ENCODE assay signal across 3 cellular contexts in the genomic region with DNA sequence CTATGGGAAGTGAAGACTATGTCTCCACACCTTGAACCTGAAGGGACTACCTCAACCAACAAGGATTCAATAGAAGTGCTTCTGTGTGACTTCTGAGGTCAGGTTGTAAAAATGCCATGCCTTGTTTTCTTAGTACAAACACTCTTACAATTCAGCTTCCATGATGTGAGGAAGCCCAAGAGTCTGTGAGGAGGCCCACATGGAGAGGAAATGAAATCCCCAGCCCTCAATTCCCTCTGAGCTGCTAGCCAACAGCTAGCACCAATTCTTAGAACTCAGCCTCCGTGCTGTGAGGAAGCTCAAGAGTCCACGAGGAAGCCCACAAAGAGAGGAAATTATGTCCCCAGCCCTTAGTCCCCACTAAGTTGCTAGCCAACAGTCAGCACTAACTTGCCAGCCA.
TF ChIP-seq lines count a peak whose summit lies in the region.

No MANE protein-coding gene starts in this region.

TF ChIP-seq in HCT116, 20 proteins besides CTCF, POLR2A, EP300 and RAD21:
- TF ChIP-seq CBX3 (IDR thresholded peaks at IDR 0.05; ENCODE audit: low read depth) (peak; percentile 42; the same call in 1 of the 2 replicates), SP1 (IDR thresholded peaks at IDR 0.05; ENCODE audit: low read depth) (no peak), ZNF274 (IDR thresholded peaks at IDR 0.05; ENCODE audit: low read depth, low read length) (no peak), YY1 (IDR thresholded peaks at IDR 0.05; ENCODE audit: extremely low read depth, insufficient replicate concordance, low read depth, low read length) (peak; percentile 86), FOSL1 (IDR thresholded peaks at IDR 0.05; ENCODE audit: low read depth) (no peak)
TF ChIP-seq in HCT116: peak in this region for 2.

TF ChIP-seq in Ishikawa, 13 proteins besides CTCF, POLR2A, EP300 and RAD21:
- no peak for TF ChIP-seq ZBTB7A (IDR thresholded peaks at IDR 0.05; ENCODE audit: low read depth)
- 0 out of 2 replicates have a peak, but pooled peaks have one; percentile 29 for TF ChIP-seq YY1 (IDR thresholded peaks at IDR 0.05; ENCODE audit: low read depth)
- no peak for TF ChIP-seq NFIC (IDR thresholded peaks at IDR 0.05)
- TF ChIP-seq EGR1 (IDR thresholded peaks at IDR 0.05): no peak
- no peak for TF ChIP-seq TAF1 (IDR thresholded peaks at IDR 0.05; ENCODE audit: low read depth)

TF ChIP-seq in K562, 482 proteins besides CTCF, POLR2A, EP300 and RAD21:
- TF ChIP-seq YY1 (IDR thresholded peaks at IDR 0.05; ENCODE audit: borderline replicate concordance in 1 of 3, control insufficient read depth in 1 of 3, extremely low read depth in 1 of 3, insufficient read depth in 3 of 3, insufficient read length in 1 of 3, insufficient replicate concordance in 2 of 3, low read depth in 1 of 3, low read length in 2 of 3): peak in 2 of 3 experiments; percentile 24 to 75
- TF ChIP-seq, protein P1, sequence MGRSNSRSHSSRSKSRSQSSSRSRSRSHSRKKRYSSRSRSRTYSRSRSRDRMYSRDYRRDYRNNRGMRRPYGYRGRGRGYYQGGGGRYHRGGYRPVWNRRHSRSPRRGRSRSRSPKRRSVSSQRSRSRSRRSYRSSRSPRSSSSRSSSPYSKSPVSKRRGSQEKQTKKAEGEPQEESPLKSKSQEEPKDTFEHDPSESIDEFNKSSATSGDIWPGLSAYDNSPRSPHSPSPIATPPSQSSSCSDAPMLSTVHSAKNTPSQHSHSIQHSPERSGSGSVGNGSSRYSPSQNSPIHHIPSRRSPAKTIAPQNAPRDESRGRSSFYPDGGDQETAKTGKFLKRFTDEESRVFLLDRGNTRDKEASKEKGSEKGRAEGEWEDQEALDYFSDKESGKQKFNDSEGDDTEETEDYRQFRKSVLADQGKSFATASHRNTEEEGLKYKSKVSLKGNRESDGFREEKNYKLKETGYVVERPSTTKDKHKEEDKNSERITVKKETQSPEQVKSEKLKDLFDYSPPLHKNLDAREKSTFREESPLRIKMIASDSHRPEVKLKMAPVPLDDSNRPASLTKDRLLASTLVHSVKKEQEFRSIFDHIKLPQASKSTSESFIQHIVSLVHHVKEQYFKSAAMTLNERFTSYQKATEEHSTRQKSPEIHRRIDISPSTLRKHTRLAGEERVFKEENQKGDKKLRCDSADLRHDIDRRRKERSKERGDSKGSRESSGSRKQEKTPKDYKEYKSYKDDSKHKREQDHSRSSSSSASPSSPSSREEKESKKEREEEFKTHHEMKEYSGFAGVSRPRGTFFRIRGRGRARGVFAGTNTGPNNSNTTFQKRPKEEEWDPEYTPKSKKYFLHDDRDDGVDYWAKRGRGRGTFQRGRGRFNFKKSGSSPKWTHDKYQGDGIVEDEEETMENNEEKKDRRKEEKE (IDR thresholded peaks at IDR 0.05; ENCODE audit: borderline replicate concordance in 1 of 2, control insufficient read depth in 1 of 2, low read depth in 2 of 2, low read length in 1 of 2): no peak
